Comparison of ENCODE assay signal across 21 cellular contexts in the genomic region with DNA sequence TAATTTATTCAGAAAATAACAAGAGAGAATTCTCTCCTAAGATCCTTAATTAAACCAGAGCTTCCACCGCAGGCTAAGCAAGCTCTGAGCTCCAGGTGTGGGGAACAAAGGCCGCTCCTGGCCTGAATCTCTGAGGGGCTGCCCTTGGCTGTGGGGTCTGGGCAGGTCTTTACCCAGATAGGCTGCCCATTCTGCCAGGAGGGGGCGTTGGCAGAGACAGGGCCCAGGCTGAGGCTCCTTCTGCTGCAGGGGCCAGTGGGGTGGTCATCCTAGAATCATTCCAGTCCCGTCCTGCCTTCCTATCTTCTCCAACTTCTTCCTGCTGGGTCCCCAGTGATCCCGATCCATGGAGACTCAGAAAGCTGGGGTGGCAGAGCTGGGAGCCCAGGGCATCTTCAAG.
DNase-seq lines count a peak whose midpoint lies in the region; ATAC-seq and TF ChIP-seq lines count a peak whose summit lies in the region.
"Had no signal": no experiment of that assay in that cellular context is flagged by ENCODE, and none has a peak within 500 bp of the region (broad histone marks: within the 10 kb centered on the region; RNA-seq: fewer than 3 reads in every experiment).

No MANE protein-coding gene starts in this region.

- H3K4me1 ChIP-seq in neuronal stem cell (ENCODE audit: control insufficient read depth in 2 of 2, insufficient read depth in 1 of 2, low read depth in 1 of 2, low read length in 2 of 2) = peaks cover 6 to 39% of the 10 kb centered on the region in 2 donors

- H3K4me2 ChIP-seq in neuronal stem cell (ENCODE audit: insufficient read depth, low read length, poor library complexity, severe bottlenecking) = no peak overlapping the region

- no peak overlapping the region for H3K23ac ChIP-seq in neuronal stem cell (ENCODE audit: low read depth, low read length, poor library complexity)

- H3K9ac ChIP-seq in neuronal stem cell (ENCODE audit: low read depth, low read length, poor library complexity) = no peak overlapping the region

- H3K14ac ChIP-seq in neuronal stem cell (ENCODE audit: low read length) = no peak overlapping the region

- ATAC-seq in WTC11 (peak; percentile 72), GM18858 (IDR thresholded peaks at IDR 0.05; ENCODE audit: unreplicated experiment) (no peak), HG02588 (IDR thresholded peaks at IDR 0.05; ENCODE audit: unreplicated experiment) (no peak)
- ATAC-seq: stimulated activated naive B cell treated with anti-CD40 and anti-IgM and Interleukin-4, amounts not matched to agents 10 μg/mL and 1 μg/mL and 100 μg/mL, for 72 hours had no signal

- H3K4me1 Mint-ChIP-seq in WTC11 = peaks cover 35% of the 10 kb centered on the region
- H3K4me1 Mint-ChIP-seq: activated CD4-positive, alpha-beta T cell treated with anti-CD3 and anti-CD28 coated beads, Interleukin-2, amount 10 ng/mL, durations not matched to agents 7 days and 5 days; activated naive CD8-positive, alpha-beta T cell treated with anti-CD3 and anti-CD28 coated beads for 36 hours had no signal

- TF ChIP-seq CTCF in GM10248 (IDR thresholded peaks at IDR 0.05; ENCODE audit: control extremely low read depth, extremely low read depth, low read depth, missing control alignments) = peak; percentile 12
- TF ChIP-seq CTCF in HFF-Myc (IDR thresholded peaks at IDR 0.05; ENCODE audit: low read depth, low read length, missing control alignments) = peak; percentile 18
- no peak for TF ChIP-seq CTCF in WTC11 (IDR thresholded peaks at IDR 0.05)

- no peak overlapping the region for H3K4me3 Mint-ChIP-seq in WTC11
- H3K4me3 Mint-ChIP-seq: activated CD4-positive, alpha-beta T cell treated with anti-CD3 and anti-CD28 coated beads, Interleukin-2, amount 10 ng/mL, durations not matched to agents 7 days and 5 days; activated naive CD8-positive, alpha-beta T cell treated with anti-CD3 and anti-CD28 coated beads for 36 hours; CD8-positive, alpha-beta memory T cell; memory B cell; stimulated activated naive B cell treated with anti-CD40 and anti-IgM and Interleukin-4, amounts not matched to agents 10 μg/mL and 1 μg/mL and 100 μg/mL, for 72 hours had no signal

- POLR2A ChIA-PET in GM10248 (lab: Yijun Ruan, JAX) (no interaction called here), WTC11 (lab: Charles Lee) (no interaction called here)

- H4K91ac ChIP-seq in neuronal stem cell (ENCODE audit: low read depth, low read length, poor library complexity) = no peak overlapping the region

- no CpG with 5 or more reads among the region's 5 CpGs for WGBS in neuronal stem cell (ENCODE audit: extremely low coverage in 2 of 2, insufficient read length in 2 of 2, insufficient replicate concordance in 1 of 2), 2 donors

- no peak overlapping the region for H3K18ac ChIP-seq in neuronal stem cell (ENCODE audit: low read length)

- no peak overlapping the region for H2BK12ac ChIP-seq in neuronal stem cell (ENCODE audit: low read length)

- H2BK15ac ChIP-seq in neuronal stem cell (ENCODE audit: low read length) = no peak overlapping the region

- DNase-seq in GM10248 (ENCODE audit: extremely low spot score) = no peak
- DNase-seq in HFF-Myc (ENCODE audit: extremely low read depth, low read depth) = no peak
- peak; percentile 51 for DNase-seq in WTC11 (ENCODE audit: low spot score)
- no peak for DNase-seq in neuronal stem cell (ENCODE audit: low spot score)
- no peak for DNase-seq in NCI-H345 treated with DMSO at 0.1 percent for 48 hours (lab: John Stamatoyannopoulos, UW; ENCODE audit: unreplicated experiment)
- DNase-seq in stimulated activated CD4-positive, alpha-beta T cell treated with anti-CD3 and anti-CD28 coated beads, Interleukin-2, amount 100 ng/mL, for 48 hours = no peak
- DNase-seq: activated CD4-positive, alpha-beta T cell treated with anti-CD3 and anti-CD28 coated beads, Interleukin-2, amount 10 ng/mL, durations not matched to agents 7 days and 5 days; activated CD8-positive, alpha-beta memory T cell treated with anti-CD3 and anti-CD28 coated beads, Interleukin-2, amount 50 U/mL, for 4 hours; activated naive CD8-positive, alpha-beta T cell treated with anti-CD3 and anti-CD28 coated beads for 36 hours; CD8-positive, alpha-beta memory T cell; GOT3; NCI-H1092 treated with DMSO at 0.1 percent for 48 hours; NCI-H2029 treated with DMSO at 0.1 percent for 48 hours; ovary; SHP77; stimulated activated naive B cell treated with anti-CD40 and anti-IgM and Interleukin-4, amounts not matched to agents 10 μg/mL and 1 μg/mL and 100 μg/mL, for 72 hours; T-helper 1 cell had no signal

- H2AFZ ChIP-seq in neuronal stem cell (ENCODE audit: low read length) = peak overlapping the region; percentile 12

- no peak overlapping the region for H3K4ac ChIP-seq in neuronal stem cell (ENCODE audit: low read length)

- no peaks in the 10 kb centered on the region for H3K79me1 ChIP-seq in neuronal stem cell (ENCODE audit: low read depth, low read length)

- H2BK120ac ChIP-seq in neuronal stem cell (ENCODE audit: low read depth, low read length) = no peak overlapping the region

- no peak overlapping the region for H3K27ac ChIP-seq in neuronal stem cell (replicated peaks; ENCODE audit: low read length)
- H3K27ac ChIP-seq: ovary had no signal

- no peak overlapping the region for H3K4me3 ChIP-seq in HFF-Myc (replicated peaks; ENCODE audit: low read depth, low read length)
- no peak overlapping the region for H3K4me3 ChIP-seq in neuronal stem cell (ENCODE audit: low read length in 2 of 2)
- H3K4me3 ChIP-seq: ovary had no signal

- H3K9me3 Mint-ChIP-seq in WTC11 = no peaks in the 10 kb centered on the region
- H3K9me3 Mint-ChIP-seq: activated CD4-positive, alpha-beta T cell treated with anti-CD3 and anti-CD28 coated beads, Interleukin-2, amount 10 ng/mL, durations not matched to agents 7 days and 5 days; activated naive CD8-positive, alpha-beta T cell treated with anti-CD3 and anti-CD28 coated beads for 36 hours; activated T-helper 2 cell treated with anti-CD3 and anti-CD28 coated beads, Interferon-gamma antibody, Interleukin-2, Interleukin-4, amounts not matched to agents 10 μg/mL and 5 μg/mL and 100 μg/mL, durations not matched to agents 14 hours and 24 hours and 36 hours; CD8-positive, alpha-beta memory T cell; memory B cell; stimulated activated naive B cell treated with anti-CD40 and anti-IgM and Interleukin-4, amounts not matched to agents 10 μg/mL and 1 μg/mL and 100 μg/mL, for 72 hours had no signal

- H3K36me3 ChIP-seq in neuronal stem cell (replicated peaks in 1 of 2; ENCODE audit: control insufficient read depth in 2 of 2, insufficient read depth in 2 of 2, low read length in 2 of 2) = no peaks in the 10 kb centered on the region
- H3K36me3 ChIP-seq: ovary had no signal

- H2AK5ac ChIP-seq in neuronal stem cell (ENCODE audit: low read depth, low read length) = no peak overlapping the region

- no peak overlapping the region for H3K27ac Mint-ChIP-seq in WTC11
- H3K27ac Mint-ChIP-seq: activated CD4-positive, alpha-beta T cell treated with anti-CD3 and anti-CD28 coated beads, Interleukin-2, amount 10 ng/mL, durations not matched to agents 7 days and 5 days; activated naive CD8-positive, alpha-beta T cell treated with anti-CD3 and anti-CD28 coated beads for 36 hours; activated T-helper 2 cell treated with anti-CD3 and anti-CD28 coated beads, Interferon-gamma antibody, Interleukin-2, Interleukin-4, amounts not matched to agents 10 μg/mL and 5 μg/mL and 100 μg/mL, durations not matched to agents 14 hours and 24 hours and 36 hours; CD8-positive, alpha-beta memory T cell; memory B cell; stimulated activated naive B cell treated with anti-CD40 and anti-IgM and Interleukin-4, amounts not matched to agents 10 μg/mL and 1 μg/mL and 100 μg/mL, for 72 hours had no signal

- CTCF ChIA-PET in GM10248 (lab: Yijun Ruan, JAX) (interaction anchor here (0.9 to 3.2 kb wide), 4 partner anchors 9 to 22 kb away, joined by 3 to 16 read pairs (median 4); no protein-coding TSS in a partner anchor), WTC11 (lab: Charles Lee) (interaction anchor here (0.6 to 2.6 kb wide), 13 partner anchors 9 to 373 kb away, joined by 3 to 10 read pairs (median 4); no protein-coding TSS in a partner anchor)

- no peaks in the 10 kb centered on the region; the same call in 1 of the 2 replicates for H3K27me3 Mint-ChIP-seq in WTC11 (ENCODE audit: low read depth)

- no peak overlapping the region for H2BK5ac ChIP-seq in neuronal stem cell (ENCODE audit: low read length)

- no peaks in the 10 kb centered on the region for H3K9me3 ChIP-seq in neuronal stem cell (replicated peaks in 1 of 2; ENCODE audit: control insufficient read depth in 2 of 2, insufficient read depth in 1 of 2, low read depth in 1 of 2, low read length in 2 of 2)
- H3K9me3 ChIP-seq: ovary had no signal

- H3K36me3 Mint-ChIP-seq in WTC11 = no peaks in the 10 kb centered on the region
- H3K36me3 Mint-ChIP-seq: activated naive CD8-positive, alpha-beta T cell treated with anti-CD3 and anti-CD28 coated beads for 36 hours; CD8-positive, alpha-beta memory T cell; memory B cell; stimulated activated naive B cell treated with anti-CD40 and anti-IgM and Interleukin-4, amounts not matched to agents 10 μg/mL and 1 μg/mL and 100 μg/mL, for 72 hours had no signal

- peaks cover 0 to 3% (median 0%) of the 10 kb centered on the region in 3 experiments for H3K27me3 ChIP-seq in neuronal stem cell (ENCODE audit: control insufficient read depth in 3 of 3, insufficient read depth in 3 of 3, low read depth in 1 of 3, low read length in 3 of 3)
- H3K27me3 ChIP-seq: ovary had no signal

- H4K8ac ChIP-seq in neuronal stem cell (ENCODE audit: low read depth, low read length) = no peak overlapping the region

TF ChIP-seq in WTC11, 78 proteins besides CTCF, POLR2A, EP300 and RAD21 (continues in another document):
- TF ChIP-seq GABPB1 (CRISPR knock-in tag; IDR thresholded peaks at IDR 0.05) = no peak
- no peak for TF ChIP-seq GRHL2 (CRISPR knock-in tag; IDR thresholded peaks at IDR 0.05; ENCODE audit: insufficient replicate concordance, severe bottlenecking)
- no peak for TF ChIP-seq CREM (CRISPR knock-in tag; IDR thresholded peaks at IDR 0.05)
